12 cellular contexts compared by ENCODE assay signal in the genomic region with DNA sequence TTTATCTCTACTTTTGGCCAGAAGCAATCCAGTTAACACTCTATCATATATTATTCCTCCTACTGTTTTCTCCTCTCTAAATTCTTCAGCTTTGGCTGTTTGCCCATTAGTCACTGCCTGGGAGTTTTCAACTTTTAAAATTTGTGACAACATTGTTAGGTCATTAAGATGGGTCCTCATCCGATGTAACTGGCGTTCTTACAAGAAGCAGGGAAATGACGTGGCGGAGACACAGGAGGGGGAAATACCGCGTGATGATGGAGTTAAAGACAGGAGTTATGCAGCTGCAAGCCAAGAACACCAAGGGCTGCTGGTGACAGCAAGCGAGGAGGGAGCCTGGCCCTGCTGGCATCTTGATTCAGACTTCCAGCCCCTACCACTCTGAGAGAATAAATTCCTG. TPM values are rescaled to one million over a fixed set of nuclear protein-coding genes. Genes with fewer than 3 reads are reported as not detected.
DNase-seq lines count a peak whose midpoint lies in the region; ATAC-seq and TF ChIP-seq lines count a peak whose summit lies in the region.
"Had no signal": no experiment of that assay in that cellular context is flagged by ENCODE, and none has a peak within 500 bp of the region (broad histone marks: within the 10 kb centered on the region; RNA-seq: fewer than 3 reads in every experiment).

No MANE protein-coding gene starts in this region.

- no peak overlapping the region for H3K4me3 Mint-ChIP-seq in naive thymus-derived CD8-positive, alpha-beta T cell
- H3K4me3 Mint-ChIP-seq: activated CD4-positive, alpha-beta T cell treated with anti-CD3 and anti-CD28 coated beads, Interleukin-2, amount 10 ng/mL, durations not matched to agents 24 days and 14 days; central memory CD8-positive, alpha-beta T cell had no signal

- POLR2A ChIA-PET in naive thymus-derived CD8-positive, alpha-beta T cell (lab: Charles Lee), result no interaction called here

- H3K9me3 Mint-ChIP-seq in naive thymus-derived CD8-positive, alpha-beta T cell, result no peaks in the 10 kb centered on the region
- H3K9me3 Mint-ChIP-seq: activated CD4-positive, alpha-beta T cell treated with anti-CD3 and anti-CD28 coated beads, Interleukin-2, amount 10 ng/mL, durations not matched to agents 24 days and 14 days; central memory CD8-positive, alpha-beta T cell had no signal

- no peaks in the 10 kb centered on the region for H3K27me3 ChIP-seq in brain microvascular endothelial cell (replicated peaks)
- no peaks in the 10 kb centered on the region for H3K27me3 ChIP-seq in dorsolateral prefrontal cortex

- no peaks in the 10 kb centered on the region for H3K36me3 ChIP-seq in brain microvascular endothelial cell (replicated peaks)

- H3K4me1 Mint-ChIP-seq in naive thymus-derived CD8-positive, alpha-beta T cell, result peaks cover 0 to 6% (median under 1%) of the 10 kb centered on the region in 4 donors
- H3K4me1 Mint-ChIP-seq: central memory CD8-positive, alpha-beta T cell had no signal

- peak; percentile 3 for DNase-seq in brain microvascular endothelial cell
- no peak for DNase-seq in NCI-H146 treated with DMSO at 0.1 percent for 48 hours (lab: John Stamatoyannopoulos, UW; ENCODE audit: unreplicated experiment)
- no peak for DNase-seq in NCI-H187 treated with DMSO at 0.1 percent for 48 hours (lab: John Stamatoyannopoulos, UW)
- DNase-seq in dorsolateral prefrontal cortex, result no peak
- DNase-seq in naive thymus-derived CD8-positive, alpha-beta T cell, result no peak
- DNase-seq: activated CD4-positive, alpha-beta T cell treated with anti-CD3 and anti-CD28 coated beads, Interleukin-2, amount 10 ng/mL, durations not matched to agents 24 days and 14 days; NCI-H748 treated with DMSO at 0.1 percent for 48 hours had no signal

- ATAC-seq in GM18508 (IDR thresholded peaks at IDR 0.05; ENCODE audit: insufficient read depth, unreplicated experiment) (peak; percentile 38), GM21423 (IDR thresholded peaks at IDR 0.05; ENCODE audit: unreplicated experiment) (peak; percentile 1), HG03354 (IDR thresholded peaks at IDR 0.05; ENCODE audit: poor library complexity, severe bottlenecking, unreplicated experiment) (peak; percentile 17)
- ATAC-seq in naive thymus-derived CD8-positive, alpha-beta T cell, result no peak

- no peaks in the 10 kb centered on the region for H3K36me3 Mint-ChIP-seq in naive thymus-derived CD8-positive, alpha-beta T cell

- H3K27ac ChIP-seq in brain microvascular endothelial cell (no peak overlapping the region), dorsolateral prefrontal cortex (no peak overlapping the region)

- H3K27ac Mint-ChIP-seq in naive thymus-derived CD8-positive, alpha-beta T cell, result peak overlapping the region in 1 of 10 donors; percentile 61
- H3K27ac Mint-ChIP-seq: activated CD4-positive, alpha-beta T cell treated with anti-CD3 and anti-CD28 coated beads, Interleukin-2, amount 10 ng/mL, durations not matched to agents 24 days and 14 days had no signal

- H3K4me3 ChIP-seq in brain microvascular endothelial cell (ENCODE audit: low read depth, low read length) (no peak overlapping the region), dorsolateral prefrontal cortex (no peak overlapping the region)

- in situ Hi-C loops in brain microvascular endothelial cell (cut with HindIII; ENCODE audit: low pct_ligation_motif_present, low sequenced_read_pairs), result no loop called here

- intact Hi-C loops in dorsolateral prefrontal cortex (cut with DNase I), result loop anchor here (5.0 to 10.0 kb wide), 4 partner anchors 114 to 564 kb away; partner anchors contain the start of genes KARS1 (in 2 of the 2), TERF2IP (in 2 of the 2) and TMEM231 (in 1 of the 2)

- peaks cover 2 to 11% (median 5%) of the 10 kb centered on the region in 5 donors for H3K27me3 Mint-ChIP-seq in naive thymus-derived CD8-positive, alpha-beta T cell

- TF ChIP-seq CTCF in brain microvascular endothelial cell (IDR thresholded peaks at IDR 0.05; ENCODE audit: low read depth, low read length, missing control alignments) (no peak), dorsolateral prefrontal cortex (IDR thresholded peaks at IDR 0.05 in 54 of 56, conservative IDR thresholded peaks at IDR 0.05 in 2 of 56; ENCODE audit: low read depth in 1 of 56, partially characterized antibody in 56 of 56) (no peak)

RNA-seq across cellular contexts. Expression of gene CPHXL, which starts 34.8 kb away (rescaled TPM):
- total RNA-seq in dorsolateral prefrontal cortex, result not detected
- not detected for total RNA-seq in naive thymus-derived CD8-positive, alpha-beta T cell
- polyA plus RNA-seq in naive thymus-derived CD8-positive, alpha-beta T cell, result not detected
- total RNA-seq: activated CD4-positive, alpha-beta T cell treated with anti-CD3 and anti-CD28 coated beads, Interleukin-2, amount 10 ng/mL, durations not matched to agents 24 days and 14 days had no signal
- polyA plus RNA-seq: neural cell had no signal

RNA-seq across cellular contexts. Expression of gene DUXB, which starts 59.9 kb away (rescaled TPM):
- not detected for total RNA-seq in dorsolateral prefrontal cortex
- not detected for total RNA-seq in naive thymus-derived CD8-positive, alpha-beta T cell
- not detected for polyA plus RNA-seq in naive thymus-derived CD8-positive, alpha-beta T cell
- total RNA-seq: activated CD4-positive, alpha-beta T cell treated with anti-CD3 and anti-CD28 coated beads, Interleukin-2, amount 10 ng/mL, durations not matched to agents 24 days and 14 days had no signal
- polyA plus RNA-seq: neural cell had no signal

Comparison
In these comparisons a context has a peak if more than half of its experiments do, and no peak if none do; other contexts are left out.
1. ATAC-seq: peak in GM18508 (single experiment), GM21423 (single experiment) and HG03354 (single experiment); none in naive thymus-derived CD8-positive, alpha-beta T cell (0 of 2).